Comparison of ENCODE assay signal across 8 cellular contexts in genomic region chr1:11478571-11479374, GRCh38. TPM values are rescaled to one million over a fixed set of nuclear protein-coding genes. Genes with fewer than 3 reads are reported as not detected.
DNase-seq lines count a peak whose midpoint lies in the region; ATAC-seq and TF ChIP-seq lines count a peak whose summit lies in the region.

TSS of gene DISP3 (plus strand) at chr1:11479155. CDS start at chr1:11500993, 21,838 bp downstream.

- H3K4me1 ChIP-seq in A673 (ENCODE audit: insufficient read depth, low read length, poor library complexity, severe bottlenecking) (peaks cover 9% of the 10 kb centered on the region), duodenal mucosa (ENCODE audit: control insufficient read depth in 1 of 2, insufficient read depth in 2 of 2, low read length in 2 of 2) (peaks cover 0 to 4% of the 10 kb centered on the region in 2 donors)

- H3K36me3 ChIP-seq in A673 (ENCODE audit: insufficient read depth, low read length, poor library complexity, severe bottlenecking) (no peaks in the 10 kb centered on the region), duodenal mucosa (ENCODE audit: control insufficient read depth in 1 of 2, insufficient read depth in 2 of 2, low read length in 2 of 2) (no peaks in the 10 kb centered on the region)

- peak; percentile 66 for TF ChIP-seq CTCF in A673 (conservative IDR thresholded peaks at IDR 0.05; ENCODE audit: low read depth, low read length)

- peak; percentile 58 for ATAC-seq in GM18511 (IDR thresholded peaks at IDR 0.05; ENCODE audit: unreplicated experiment)
- peak; percentile 75 for ATAC-seq in HG03175 (IDR thresholded peaks at IDR 0.05; ENCODE audit: unreplicated experiment)

- no TSS peak for BruUV-seq in A673 (replicated peaks; lab: Mats Ljungman, UMichigan)

- H3K27ac ChIP-seq in A673 (ENCODE audit: low read depth, low read length, poor library complexity, severe bottlenecking), result peak within 1 kb of the TSS; percentile 97
- H3K27ac ChIP-seq in duodenal mucosa (ENCODE audit: low read depth, low read length), result no peak within 1 kb of the TSS

- CTCF ChIA-PET in A673 (lab: Charles Lee), result no interaction called here

- H3K9me3 ChIP-seq in A673 (ENCODE audit: low read depth, low read length, poor library complexity, severe bottlenecking) (no peaks in the 10 kb centered on the region), duodenal mucosa (ENCODE audit: control insufficient read depth in 1 of 2, low read length in 2 of 2) (no peaks in the 10 kb centered on the region)

- peak within 1 kb of the TSS; percentile 54 for H3K4me3 ChIP-seq in A673 (ENCODE audit: low read depth, low read length, poor library complexity, severe bottlenecking)
- H3K4me3 ChIP-seq in duodenal mucosa (ENCODE audit: low read depth in 1 of 2, low read length in 2 of 2), result peak within 1 kb of the TSS; percentile 43 to 59

- intact Hi-C loops in A673 (cut with micrococcal nuclease; ENCODE audit: unreplicated experiment), result loop anchor here (2.0 kb wide), 1 partner anchor 164 kb away; no protein-coding TSS in a partner anchor

- DNase-seq in A673 (ENCODE audit: low spot score) (peak; percentile 92), NCI-H510A (lab: John Stamatoyannopoulos, UW) (peak; percentile 98), lung microvascular endothelial cell (ENCODE audit: low read depth in 2 of 2) (peak; percentile 67 to 75)
- peak; percentile 52 to 53 for DNase-seq in activated CD4-positive, alpha-beta T cell treated with anti-CD3 and anti-CD28 coated beads, Interleukin-2, amount 50 U/mL, for 4 hours
- peak; percentile 23 for DNase-seq in stimulated activated CD8-positive, alpha-beta memory T cell treated with anti-CD3 and anti-CD28 coated beads, Interleukin-15, amount 100 ng/mL, for 1 hour (ENCODE audit: low read depth)

- POLR2A ChIA-PET in A673 (lab: Charles Lee; ENCODE audit: low non-redundant PET), result interaction anchor here (0.6 kb wide), 1 partner anchor 176 kb away, joined by 3 read pairs; the partner anchor contains the start of gene FBXO44

- H3K9ac ChIP-seq in duodenal mucosa (ENCODE audit: low read depth in 1 of 2, low read length in 2 of 2), result no peak within 1 kb of the TSS

- peaks cover 80% of the 10 kb centered on the region for H3K27me3 ChIP-seq in A673 (replicated peaks; ENCODE audit: insufficient read depth, low read depth, low read length, poor library complexity)
- peaks cover 27 to 40% of the 10 kb centered on the region in 2 donors for H3K27me3 ChIP-seq in duodenal mucosa (ENCODE audit: control insufficient read depth in 1 of 2, insufficient read depth in 2 of 2, low read length in 2 of 2)

RNA-seq across cellular contexts. Expression of gene DISP3, which starts in this region (rescaled TPM):
- total RNA-seq in A673 (2021) (0.49 and 0.79 TPM in 2 replicates), lung microvascular endothelial cell (under 0.01 TPM in 2 replicates)

Comparison
In these comparisons a context has a peak if more than half of its experiments do, and no peak if none do; other contexts are left out.
1. Peak in DNase-seq, H3K4me3 ChIP-seq and H3K27ac ChIP-seq in A673; RNA of the gene not detected or under 1 TPM.
2. Peak in DNase-seq in lung microvascular endothelial cell; RNA of the gene not detected or under 1 TPM.
3. DNase-seq: peak in every context shown above with its lines; median percentile 98 in NCI-H510A; 92 in A673; 71 in lung microvascular endothelial cell; 52 in activated CD4-positive, alpha-beta T cell treated with anti-CD3 and anti-CD28 coated beads, Interleukin-2, amount 50 U/mL, for 4 hours; 23 in stimulated activated CD8-positive, alpha-beta memory T cell treated with anti-CD3 and anti-CD28 coated beads, Interleukin-15, amount 100 ng/mL, for 1 hour.